In genomic region chr1:9202240-9202870, GRCh38 we compare ENCODE assay signal across 14 cellular contexts. TPM values are rescaled to one million over a fixed set of nuclear protein-coding genes. Genes with fewer than 3 reads are reported as not detected.
DNase-seq lines count a peak whose midpoint lies in the region; ATAC-seq and TF ChIP-seq lines count a peak whose summit lies in the region.
"Had no signal": no experiment of that assay in that cellular context is flagged by ENCODE, and none has a peak within 500 bp of the region (broad histone marks: within the 10 kb centered on the region; RNA-seq: fewer than 3 reads in every experiment).

No MANE protein-coding gene starts in this region.

- peaks cover 94% of the 10 kb centered on the region for H3K27me3 Mint-ChIP-seq in brain

- CTCF ChIA-PET in BJ (lab: Yijun Ruan, JAX), result interaction anchor here (0.6 to 4.1 kb wide), 11 partner anchors 15 to 254 kb away, joined by 3 to 21 read pairs (median 3); partner anchors contain the start of gene H6PD
- CTCF ChIA-PET in HCT116 (lab: Charles Lee), result interaction anchor here (0.8 to 1.3 kb wide), 2 partner anchors 91 to 101 kb away, joined by 5 read pairs; no protein-coding TSS in a partner anchor

- no peak for DNase-seq in BJ (ENCODE audit: low read depth)
- no peak for DNase-seq in HCT116 (ENCODE audit: low read depth, low spot score)
- no peak for DNase-seq in HPDE6-E6E7 (ENCODE audit: extremely low spot score)
- DNase-seq in Kasumi-1 (lab: John Stamatoyannopoulos, UW), result no peak
- DNase-seq: NCI-H1417 treated with DMSO at 0.1 percent for 48 hours; SHP77; stimulated activated CD4-positive, alpha-beta T cell treated with anti-CD3 and anti-CD28 coated beads, Interleukin-2, amount 100 ng/mL, for 24 hours; upper lobe of right lung had no signal

- no TSS peak for BruUV-seq in HCT116 (replicated peaks; lab: Mats Ljungman, UMichigan)

- H3K9me2 ChIP-seq in HCT116 (ENCODE audit: insufficient read depth), result no peaks in the 10 kb centered on the region

- TF ChIP-seq RAD21 in HCT116 (IDR thresholded peaks at IDR 0.05; ENCODE audit: low read depth), result no peak

- H3K27ac ChIP-seq in HCT116 (ENCODE audit: low read depth, low read length) (no peak overlapping the region), mesodermal cell (ENCODE audit: low read depth, low read length, severe bottlenecking) (no peak overlapping the region)
- H3K27ac ChIP-seq: upper lobe of right lung had no signal

- no peak overlapping the region for H3K27ac Mint-ChIP-seq in brain
- H3K27ac Mint-ChIP-seq: dendritic cell treated with granulocyte-macrophage colony-stimulating factor and Interleukin-4, amounts not matched to agents 40 ng/mL and 50 ng/mL, for 4 days had no signal

- no peaks in the 10 kb centered on the region for H3K36me3 Mint-ChIP-seq in brain

- WGBS in mesodermal cell (ENCODE audit: insufficient coverage in 2 of 2), 2 experiments, result 5 to 7% methylated on average over 7 to 11 of the region's 15 CpGs

- H3K36me3 ChIP-seq in BJ (ENCODE audit: control insufficient read depth, insufficient read depth, low read length), result no peaks in the 10 kb centered on the region
- no peaks in the 10 kb centered on the region for H3K36me3 ChIP-seq in HCT116 (ENCODE audit: control insufficient read depth in 1 of 2, insufficient read depth in 2 of 2, low read length in 2 of 2)
- no peaks in the 10 kb centered on the region for H3K36me3 ChIP-seq in mesodermal cell (ENCODE audit: control insufficient read depth, insufficient read depth, low read length)
- H3K36me3 ChIP-seq: upper lobe of right lung had no signal

- peak overlapping the region; percentile 79 to 85 (median 84) for H3K4me3 Mint-ChIP-seq in brain
- H3K4me3 Mint-ChIP-seq: dendritic cell treated with granulocyte-macrophage colony-stimulating factor and Interleukin-4, amounts not matched to agents 40 ng/mL and 50 ng/mL, for 4 days had no signal

- no peak for TF ChIP-seq POLR2A in HCT116 (IDR thresholded peaks at IDR 0.05; ENCODE audit: borderline replicate concordance, extremely low read depth, insufficient read depth, insufficient read length)

- H3K9ac ChIP-seq in HCT116 (ENCODE audit: low read length), result no peak overlapping the region

- H4K20me1 ChIP-seq in HCT116 (ENCODE audit: insufficient read depth), result no peaks in the 10 kb centered on the region

- peaks cover 5 to 9% of the 10 kb centered on the region in 2 experiments; a peak in 2 of 4 replicates for H3K4me1 ChIP-seq in HCT116 (ENCODE audit: control insufficient read depth in 1 of 2, insufficient read depth in 2 of 2, low read length in 2 of 2)
- H3K4me1 ChIP-seq in mesodermal cell (ENCODE audit: control insufficient read depth, insufficient read depth, low read length, poor library complexity, severe bottlenecking), result peaks cover 17% of the 10 kb centered on the region

- H3K4me1 Mint-ChIP-seq in brain, result peaks cover 52% of the 10 kb centered on the region

- TF ChIP-seq CTCF in BJ (IDR thresholded peaks at IDR 0.05; ENCODE audit: insufficient read depth, low read depth, low read length), result no peak
- no peak for TF ChIP-seq CTCF in HCT116 (IDR thresholded peaks at IDR 0.05 in 2 of 3, conservative IDR thresholded peaks at IDR 0.05 in 1 of 3; ENCODE audit: borderline replicate concordance in 1 of 3, insufficient read depth in 1 of 3, low read depth in 2 of 3, low read length in 2 of 3)
- no peak for TF ChIP-seq CTCF in brain (conservative IDR thresholded peaks at IDR 0.05)

- POLR2A ChIA-PET in BJ (lab: Charles Lee), result interaction anchor here (0.6 kb wide), 1 partner anchor 20 kb away, joined by 15 read pairs; no protein-coding TSS in a partner anchor
- POLR2A ChIA-PET in HCT116 (lab: Charles Lee), result interaction anchor here (0.6 kb wide), 1 partner anchor 620 kb away, joined by 4 read pairs; no protein-coding TSS in a partner anchor

- intact Hi-C loops in HCT116 (cut with micrococcal nuclease), result no loop called here

- RAD21 ChIA-PET in HCT116 (lab: Charles Lee; ENCODE audit: low non-redundant PET in 1 of 2, low total read pairs in 2 of 2, uncharacterized antibody in 2 of 2, unreplicated experiment in 2 of 2), result no interaction called here

- H3K9me3 ChIP-seq in HCT116 (ENCODE audit: control insufficient read depth in 1 of 2, insufficient read depth in 1 of 2, low read depth in 1 of 2, low read length in 2 of 2) (no peaks in the 10 kb centered on the region), mesodermal cell (ENCODE audit: control insufficient read depth, low read length) (no peaks in the 10 kb centered on the region)
- H3K9me3 ChIP-seq: upper lobe of right lung had no signal

- peaks cover 0 to 5% (median 0%) of the 10 kb centered on the region in 5 experiments for H3K9me3 Mint-ChIP-seq in brain
- H3K9me3 Mint-ChIP-seq: dendritic cell treated with granulocyte-macrophage colony-stimulating factor and Interleukin-4, amounts not matched to agents 40 ng/mL and 50 ng/mL, for 4 days had no signal

- H2AFZ ChIP-seq in HCT116 (ENCODE audit: low read depth, low read length, poor library complexity, severe bottlenecking), result no peak overlapping the region

- H3K27me3 ChIP-seq in BJ (ENCODE audit: control insufficient read depth, insufficient read depth, low read length) (peaks cover 6% of the 10 kb centered on the region), HCT116 (ENCODE audit: insufficient read depth, low read length) (peaks cover 50% of the 10 kb centered on the region; the same call in 1 of the 2 replicates)

- H3K4me3 ChIP-seq in BJ (ENCODE audit: low read depth, low read length), result peak overlapping the region; percentile 55
- peak overlapping the region in 1 of 2 experiments; percentile 39; a peak in 1 of 4 replicates for H3K4me3 ChIP-seq in HCT116 (replicated peaks in 1 of 2; ENCODE audit: low read depth in 1 of 2, low read length in 2 of 2)
- peak overlapping the region; percentile 26 for H3K4me3 ChIP-seq in mesodermal cell (ENCODE audit: extremely low read depth, insufficient read depth, low read length, poor library complexity, severe bottlenecking)
- H3K4me3 ChIP-seq: upper lobe of right lung had no signal

- peak overlapping the region; percentile 71 for H3K4me2 ChIP-seq in HCT116 (ENCODE audit: low read length)

- ATAC-seq in HCT116 (no peak), GM21381 (IDR thresholded peaks at IDR 0.05; ENCODE audit: unreplicated experiment) (no peak), HG02642 (IDR thresholded peaks at IDR 0.05; ENCODE audit: poor library complexity, unreplicated experiment) (no peak)
- ATAC-seq: left lobe of liver had no signal

- no peaks in the 10 kb centered on the region for H3K79me2 ChIP-seq in HCT116 (ENCODE audit: insufficient read depth, low read length)

TF ChIP-seq in HCT116, 20 proteins besides CTCF, POLR2A, EP300 and RAD21:
- TF ChIP-seq ATF3 (IDR thresholded peaks at IDR 0.05), result no peak
- TF ChIP-seq CEBPB (IDR thresholded peaks at IDR 0.05; ENCODE audit: low read depth), result no peak
- TF ChIP-seq TCF7L2 (IDR thresholded peaks at IDR 0.05; ENCODE audit: borderline replicate concordance, extremely low read depth, insufficient read depth, insufficient read length), result no peak
- TF ChIP-seq FOSL1 (IDR thresholded peaks at IDR 0.05; ENCODE audit: low read depth), result no peak
- TF ChIP-seq POLR2AphosphoS5 (IDR thresholded peaks at IDR 0.05; ENCODE audit: low read depth, low read length), result no peak
- no peak for TF ChIP-seq CBX3 (IDR thresholded peaks at IDR 0.05; ENCODE audit: low read depth)
- TF ChIP-seq JUND (IDR thresholded peaks at IDR 0.05), result no peak
- TF ChIP-seq ELF1 (IDR thresholded peaks at IDR 0.05; ENCODE audit: borderline replicate concordance, low read depth), result no peak
- TF ChIP-seq SP1 (IDR thresholded peaks at IDR 0.05; ENCODE audit: low read depth), result no peak
- TF ChIP-seq ZFX (IDR thresholded peaks at IDR 0.05), result no peak
- TF ChIP-seq, protein P1, sequence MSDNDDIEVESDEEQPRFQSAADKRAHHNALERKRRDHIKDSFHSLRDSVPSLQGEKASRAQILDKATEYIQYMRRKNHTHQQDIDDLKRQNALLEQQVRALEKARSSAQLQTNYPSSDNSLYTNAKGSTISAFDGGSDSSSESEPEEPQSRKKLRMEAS (IDR thresholded peaks at IDR 0.05), result no peak
- TF ChIP-seq ZBTB33 (IDR thresholded peaks at IDR 0.05; ENCODE audit: extremely low read depth, insufficient replicate concordance, low read length), result no peak
- no peak for TF ChIP-seq SIN3A (IDR thresholded peaks at IDR 0.05; ENCODE audit: low read depth)

RNA-seq across cellular contexts. Expression of gene H6PD, which starts 32.2 kb away (rescaled TPM):
- polyA plus RNA-seq in BJ (2011; rRNA removed), result 12.0 and 16.6 TPM in 2 replicates
- polyA minus RNA-seq in BJ (2011; rRNA and poly(A)+ RNA removed), result 13.7 and 15.1 TPM in 2 replicates
- 16.2 TPM for total RNA-seq in HCT116 (2021; ENCODE audit: unreplicated experiment)
- 11.7 TPM in 2 replicates for polyA plus RNA-seq in HCT116 (2012)
- polyA plus RNA-seq in brain (ENCODE audit: insufficient read depth, low read depth, low replicate concordance), result 6.4 TPM
- 15.0 TPM for polyA plus RNA-seq in mesodermal cell (2013, experiment 1 of 2)
- 13.4 TPM for polyA plus RNA-seq in mesodermal cell (2013, experiment 2 of 2)
